Comparison of ENCODE assay signal across 1 cellular context in genomic region chr7:21542891-21543527, GRCh38.
A peak's percentile ranks its signal among the peaks of the same experiment; 100 is the strongest.
TF ChIP-seq lines count a peak whose summit lies in the region.

DNAH11 (plus strand) TSS chr7:21543039; CDS start chr7:21543246, 207 bp downstream.

TF ChIP-seq in HEK293, 187 proteins besides CTCF, POLR2A, EP300 and RAD21 (continued from another document):
- TF ChIP-seq ZBTB26 (tag by site-specific recombination; optimal IDR thresholded peaks at IDR 0.05) (peak; percentile 65), SCRT1 (tag by site-specific recombination; IDR thresholded peaks at IDR 0.05; ENCODE audit: borderline replicate concordance) (peak; percentile 13; the same call in 1 of the 2 replicates), ZNF596 (tag by site-specific recombination; IDR thresholded peaks at IDR 0.05) (no peak), ZFHX2 (tag by site-specific recombination; conservative IDR thresholded peaks at IDR 0.05) (peak; percentile 57), SCRT2 (tag by site-specific recombination; IDR thresholded peaks at IDR 0.05) (peak; percentile 80), HIC1 (tag by site-specific recombination; IDR thresholded peaks at IDR 0.05) (no peak), SP2 (tag by site-specific recombination; IDR thresholded peaks at IDR 0.05) (peak; percentile 35), ZNF580 (tag by site-specific recombination; IDR thresholded peaks at IDR 0.05) (no peak), SP3 (tag by site-specific recombination; IDR thresholded peaks at IDR 0.05) (peak; percentile 58), ZIC2 (tag by site-specific recombination; IDR thresholded peaks at IDR 0.05) (peak; percentile 72), ZNF341 (tag by site-specific recombination; IDR thresholded peaks at IDR 0.05; ENCODE audit: low read depth) (0 out of 2 replicates have a peak, but pooled peaks have one; percentile 29), ZBTB8A (tag by site-specific recombination; IDR thresholded peaks at IDR 0.05) (no peak; the same call in 1 of the 2 replicates)
